Comparison of ENCODE assay signal across 20 cellular contexts in genomic region chr1:233655433-233655844, GRCh38. TPM values are rescaled to one million over a fixed set of nuclear protein-coding genes. Genes with fewer than 3 reads are reported as not detected.
"Had no signal": no experiment of that assay in that cellular context is flagged by ENCODE, and none has a peak within 500 bp of the region (broad histone marks: within the 10 kb centered on the region; RNA-seq: fewer than 3 reads in every experiment).

No MANE protein-coding gene starts in this region.

- FAIRE-seq: endometrium had no signal

- H3K4me3 Mint-ChIP-seq: activated CD4-positive, alpha-beta memory T cell treated with anti-CD3 and anti-CD28 coated beads, Interleukin-2, amount 10 ng/mL, durations not matched to agents 7 days and 5 days; activated CD4-positive, alpha-beta T cell treated with anti-CD3 and anti-CD28 coated beads for 36 hours; activated naive CD8-positive, alpha-beta T cell; memory B cell; neural progenitor cell; stimulated activated naive CD8-positive, alpha-beta T cell treated with anti-CD3 and anti-CD28 coated beads, Interleukin-15, amount 100 ng/mL, for 72 hours; T-helper 2 cell treated with Interferon-gamma antibody and Interleukin-4, amounts not matched to agents 5 μg/mL and 100 μg/mL, for 36 hours had no signal

- H3K4me1 ChIP-seq: heart left ventricle, neural progenitor cell, parathyroid adenoma, tibial artery had no signal

- H3K4me3 ChIP-seq: esophagus squamous epithelium, heart left ventricle, neural progenitor cell, tibial artery had no signal

- H3K36me3 Mint-ChIP-seq: activated naive CD8-positive, alpha-beta T cell; memory B cell; neural progenitor cell had no signal

- H3K4me2 ChIP-seq: neural progenitor cell had no signal

- H3K79me2 ChIP-seq: parathyroid adenoma had no signal

- H3K27ac Mint-ChIP-seq: activated CD4-positive, alpha-beta memory T cell treated with anti-CD3 and anti-CD28 coated beads, Interleukin-2, amount 10 ng/mL, durations not matched to agents 7 days and 5 days; activated CD4-positive, alpha-beta T cell treated with anti-CD3 and anti-CD28 coated beads for 36 hours; activated naive CD8-positive, alpha-beta T cell; memory B cell; neural progenitor cell; stimulated activated naive CD8-positive, alpha-beta T cell treated with anti-CD3 and anti-CD28 coated beads, Interleukin-15, amount 100 ng/mL, for 72 hours; T-helper 2 cell treated with Interferon-gamma antibody and Interleukin-4, amounts not matched to agents 5 μg/mL and 100 μg/mL, for 36 hours had no signal

- H3K27ac ChIP-seq: esophagus squamous epithelium, foreskin keratinocyte, heart left ventricle, neural progenitor cell, parathyroid adenoma, tibial artery, WERI-Rb-1 had no signal

- H3K27me3 Mint-ChIP-seq: memory B cell had no signal

- ATAC-seq: activated CD4-positive, alpha-beta T cell treated with anti-CD3 and anti-CD28 coated beads for 36 hours; heart left ventricle; stimulated activated naive CD8-positive, alpha-beta T cell treated with anti-CD3 and anti-CD28 coated beads, Interleukin-15, amount 100 ng/mL, for 72 hours had no signal

- H2AFZ ChIP-seq: neural progenitor cell, parathyroid adenoma had no signal

- H3K4me1 Mint-ChIP-seq: activated CD4-positive, alpha-beta memory T cell treated with anti-CD3 and anti-CD28 coated beads, Interleukin-2, amount 10 ng/mL, durations not matched to agents 7 days and 5 days; activated CD4-positive, alpha-beta T cell treated with anti-CD3 and anti-CD28 coated beads for 36 hours; memory B cell; neural progenitor cell; stimulated activated naive CD8-positive, alpha-beta T cell treated with anti-CD3 and anti-CD28 coated beads, Interleukin-15, amount 100 ng/mL, for 72 hours had no signal

- H3K27me3 ChIP-seq: esophagus squamous epithelium, foreskin keratinocyte, heart left ventricle, neural progenitor cell, tibial artery had no signal

- H3K9me3 Mint-ChIP-seq: activated CD4-positive, alpha-beta memory T cell treated with anti-CD3 and anti-CD28 coated beads, Interleukin-2, amount 10 ng/mL, durations not matched to agents 7 days and 5 days; memory B cell; neural progenitor cell; stimulated activated naive CD8-positive, alpha-beta T cell treated with anti-CD3 and anti-CD28 coated beads, Interleukin-15, amount 100 ng/mL, for 72 hours; T-helper 2 cell treated with Interferon-gamma antibody and Interleukin-4, amounts not matched to agents 5 μg/mL and 100 μg/mL, for 36 hours had no signal

- DNase-seq: activated CD4-positive, alpha-beta memory T cell treated with anti-CD3 and anti-CD28 coated beads, Interleukin-2, amount 10 ng/mL, durations not matched to agents 7 days and 5 days; activated CD4-positive, alpha-beta T cell treated with anti-CD3 and anti-CD28 coated beads for 36 hours; activated gamma-delta T cell; activated T-cell treated with anti-CD3 and anti-CD28 coated beads, Interleukin-2, amount 50 U/mL, for 48 hours; anterior cingulate cortex; esophagus squamous epithelium; heart left ventricle; retina; stimulated activated CD4-positive, alpha-beta T cell treated with anti-CD3 and anti-CD28 coated beads, Interleukin-4, amount 100 ng/mL, for 4 hours; stimulated activated naive CD8-positive, alpha-beta T cell treated with anti-CD3 and anti-CD28 coated beads, Interleukin-15, amount 100 ng/mL, for 72 hours; tibial artery; WERI-Rb-1 had no signal

- H3K9me3 ChIP-seq: esophagus squamous epithelium, heart left ventricle, tibial artery had no signal

- H3K36me3 ChIP-seq: heart left ventricle, neural progenitor cell, tibial artery, WERI-Rb-1 had no signal

- H3K9ac ChIP-seq: neural progenitor cell, parathyroid adenoma had no signal

RNA-seq across cellular contexts. Expression of gene KCNK1, which starts 41.5 kb away (rescaled TPM):
- total RNA-seq: myocyte had no signal
